Comparison of ENCODE assay signal across 27 cellular contexts in the genomic region with DNA sequence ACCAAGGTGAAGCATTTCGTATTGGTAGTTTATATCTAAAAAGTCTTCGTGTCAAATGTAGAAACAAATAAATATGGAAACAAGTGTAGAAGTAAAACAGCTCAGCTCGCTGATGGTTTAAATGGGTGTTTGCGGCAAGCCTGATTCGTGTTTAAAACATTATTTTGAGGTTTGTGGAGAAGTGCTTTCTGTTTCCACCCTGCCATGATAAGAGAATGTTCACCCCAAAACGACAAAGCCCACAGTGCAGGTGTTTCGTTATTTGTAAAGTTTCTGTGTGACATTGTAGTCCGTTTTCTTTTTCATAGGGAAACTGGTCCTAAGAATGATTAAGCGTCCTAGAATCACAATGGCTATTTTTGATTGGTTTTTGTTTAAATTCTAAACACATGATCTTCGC.
"Had no signal": no experiment of that assay in that cellular context is flagged by ENCODE, and none has a peak within 500 bp of the region (broad histone marks: within the 10 kb centered on the region; RNA-seq: fewer than 3 reads in every experiment).

No MANE protein-coding gene starts in this region.

- FAIRE-seq: endometrium, endothelial cell of umbilical vein, frontal cortex had no signal

- H3K27me3 ChIP-seq: colonic mucosa, dorsolateral prefrontal cortex, esophagus muscularis mucosa, esophagus squamous epithelium, foreskin keratinocyte, gastrocnemius medialis, gastroesophageal sphincter, hepatocyte had no signal

- H3K4me3 ChIP-seq: colonic mucosa, coronary artery, dorsolateral prefrontal cortex, esophagus muscularis mucosa, esophagus squamous epithelium, gastrocnemius medialis, gastroesophageal sphincter, heart left ventricle, heart right ventricle, hepatocyte had no signal

- H3K27ac ChIP-seq: colonic mucosa, coronary artery, dorsolateral prefrontal cortex, esophagus muscularis mucosa, esophagus squamous epithelium, foreskin keratinocyte, gastrocnemius medialis, gastroesophageal sphincter, heart left ventricle, heart right ventricle, hepatocyte had no signal

- H3K9me3 ChIP-seq: colonic mucosa, esophagus squamous epithelium, gastrocnemius medialis had no signal

- H3K36me3 ChIP-seq: colonic mucosa, esophagus muscularis mucosa, esophagus squamous epithelium, gastrocnemius medialis, gastroesophageal sphincter, heart left ventricle, heart right ventricle had no signal

- H3K4me2 ChIP-seq: hepatocyte had no signal

- H2AFZ ChIP-seq: hepatocyte had no signal

- H3K4me1 ChIP-seq: colonic mucosa, esophagus muscularis mucosa, foreskin keratinocyte, gastrocnemius medialis, gastroesophageal sphincter, heart left ventricle, heart right ventricle had no signal

- H3K79me2 ChIP-seq: hepatocyte had no signal

- ATAC-seq: effector memory CD8-positive, alpha-beta T cell; esophagus mucosa; gastrocnemius medialis; gastroesophageal sphincter; heart left ventricle; heart right ventricle had no signal

- DNase-seq: colonic mucosa; cortex of kidney; dermis blood vessel endothelial cell; dorsolateral prefrontal cortex; effector CD4-positive, alpha-beta T cell; effector CD8-positive, alpha-beta T cell; effector memory CD4-positive, alpha-beta T cell; effector memory CD8-positive, alpha-beta T cell; endodermal cell; erythroblast; esophagus squamous epithelium; foreskin fibroblast; foreskin keratinocyte; foreskin melanocyte; gastrocnemius medialis; glutamatergic neuron; heart left ventricle; heart right ventricle; hippocampal formation had no signal
